In genomic region chr15:87167055-87167454, GRCh38 we compare ENCODE assay signal across 30 cellular contexts.
"Had no signal": no experiment of that assay in that cellular context is flagged by ENCODE, and none has a peak within 500 bp of the region (broad histone marks: within the 10 kb centered on the region; RNA-seq: fewer than 3 reads in every experiment).

No MANE protein-coding gene starts in this region.

- H3K4me2 ChIP-seq: hepatocyte, neural progenitor cell had no signal

- H3K4me3 ChIP-seq: colonic mucosa, dorsolateral prefrontal cortex, hepatocyte, left lung, lung, neural progenitor cell, right lobe of liver, skin epidermis, stomach, suprapubic skin, tibial nerve had no signal

- H3K36me3 Mint-ChIP-seq: activated CD8-positive, alpha-beta memory T cell treated with anti-CD3 and anti-CD28 coated beads, Interleukin-2, amount 10 ng/mL, durations not matched to agents 7 days and 5 days; immature natural killer cell; mesothelial cell of epicardium; naive thymus-derived CD8-positive, alpha-beta T cell; neural progenitor cell; stimulated activated effector memory CD8-positive, alpha-beta T cell treated with anti-CD3 and anti-CD28 coated beads, Interleukin-12 subunit alpha, Interleukin-12 subunit beta, amount 100 ng/mL, for 72 hours had no signal

- H3K27ac Mint-ChIP-seq: activated CD4-positive, alpha-beta T cell treated with anti-CD3 and anti-CD28 coated beads, Interleukin-2, amount 10 ng/mL, durations not matched to agents 7 days and 5 days; activated CD8-positive, alpha-beta memory T cell treated with anti-CD3 and anti-CD28 coated beads, Interleukin-2, amount 10 ng/mL, durations not matched to agents 7 days and 5 days; activated CD8-positive, alpha-beta T cell treated with anti-CD3 and anti-CD28 coated beads for 36 hours; activated naive CD8-positive, alpha-beta T cell treated with anti-CD3 and anti-CD28 coated beads, Interleukin-2, amount 50 U/mL, for 24 hours; immature natural killer cell; mesothelial cell of epicardium; naive thymus-derived CD8-positive, alpha-beta T cell; neural progenitor cell; stimulated activated effector memory CD8-positive, alpha-beta T cell treated with anti-CD3 and anti-CD28 coated beads, Interleukin-12 subunit alpha, Interleukin-12 subunit beta, amount 100 ng/mL, for 72 hours; T-helper 2 cell treated with Interferon-gamma antibody and Interleukin-4, amounts not matched to agents 5 μg/mL and 100 μg/mL, for 36 hours had no signal

- H2AFZ ChIP-seq: hepatocyte, neural progenitor cell had no signal

- H3K9ac ChIP-seq: neural progenitor cell had no signal

- H3K36me3 ChIP-seq: colonic mucosa, left lung, neural progenitor cell, right lobe of liver, stomach, suprapubic skin, tibial nerve, WERI-Rb-1 had no signal

- H3K27me3 Mint-ChIP-seq: activated CD4-positive, alpha-beta T cell treated with anti-CD3 and anti-CD28 coated beads, Interleukin-2, amount 10 ng/mL, durations not matched to agents 7 days and 5 days; activated CD8-positive, alpha-beta memory T cell treated with anti-CD3 and anti-CD28 coated beads, Interleukin-2, amount 10 ng/mL, durations not matched to agents 7 days and 5 days; activated CD8-positive, alpha-beta T cell treated with anti-CD3 and anti-CD28 coated beads for 36 hours; central memory CD8-positive, alpha-beta T cell had no signal

- H3K4me3 Mint-ChIP-seq: activated CD4-positive, alpha-beta T cell treated with anti-CD3 and anti-CD28 coated beads, Interleukin-2, amount 10 ng/mL, durations not matched to agents 7 days and 5 days; activated CD8-positive, alpha-beta memory T cell treated with anti-CD3 and anti-CD28 coated beads, Interleukin-2, amount 10 ng/mL, durations not matched to agents 7 days and 5 days; activated CD8-positive, alpha-beta T cell treated with anti-CD3 and anti-CD28 coated beads for 36 hours; activated naive CD8-positive, alpha-beta T cell treated with anti-CD3 and anti-CD28 coated beads, Interleukin-2, amount 50 U/mL, for 24 hours; central memory CD8-positive, alpha-beta T cell; immature natural killer cell; mesothelial cell of epicardium; naive thymus-derived CD8-positive, alpha-beta T cell; neural progenitor cell; stimulated activated effector memory CD8-positive, alpha-beta T cell treated with anti-CD3 and anti-CD28 coated beads, Interleukin-12 subunit alpha, Interleukin-12 subunit beta, amount 100 ng/mL, for 72 hours; T-helper 2 cell treated with Interferon-gamma antibody and Interleukin-4, amounts not matched to agents 5 μg/mL and 100 μg/mL, for 36 hours had no signal

- H3K4me1 Mint-ChIP-seq: activated CD4-positive, alpha-beta T cell treated with anti-CD3 and anti-CD28 coated beads, Interleukin-2, amount 10 ng/mL, durations not matched to agents 7 days and 5 days; activated CD8-positive, alpha-beta memory T cell treated with anti-CD3 and anti-CD28 coated beads, Interleukin-2, amount 10 ng/mL, durations not matched to agents 7 days and 5 days; activated naive CD8-positive, alpha-beta T cell treated with anti-CD3 and anti-CD28 coated beads, Interleukin-2, amount 50 U/mL, for 24 hours; central memory CD8-positive, alpha-beta T cell; immature natural killer cell; mesothelial cell of epicardium; naive thymus-derived CD8-positive, alpha-beta T cell; neural progenitor cell; stimulated activated effector memory CD8-positive, alpha-beta T cell treated with anti-CD3 and anti-CD28 coated beads, Interleukin-12 subunit alpha, Interleukin-12 subunit beta, amount 100 ng/mL, for 72 hours had no signal

- DNase-seq: activated CD4-positive, alpha-beta T cell treated with anti-CD3 and anti-CD28 coated beads, Interleukin-2, amount 10 ng/mL, durations not matched to agents 7 days and 5 days; activated CD4-positive, CD25-positive, alpha-beta regulatory T cell treated with anti-CD3 and anti-CD28 coated beads, Interleukin-2, amount 50 U/mL, for 72 hours; activated CD8-positive, alpha-beta memory T cell treated with anti-CD3 and anti-CD28 coated beads, Interleukin-2, amount 10 ng/mL, durations not matched to agents 7 days and 5 days; activated CD8-positive, alpha-beta T cell treated with anti-CD3 and anti-CD28 coated beads for 36 hours; activated gamma-delta T cell; activated naive CD4-positive, alpha-beta T cell treated with anti-CD3 and anti-CD28 coated beads, Interleukin-2, amount 50 U/mL, for 16 hours; activated naive CD8-positive, alpha-beta T cell treated with anti-CD3 and anti-CD28 coated beads, Interleukin-2, amount 50 U/mL, for 24 hours; activated T-cell treated with anti-CD3 and anti-CD28 coated beads for 4 hours; colonic mucosa; dorsolateral prefrontal cortex; foreskin melanocyte; immature natural killer cell; kidney glomerular epithelial cell; left lung; naive thymus-derived CD8-positive, alpha-beta T cell; posterior cingulate gyrus; right lobe of liver; stimulated activated CD4-positive, alpha-beta T cell treated with anti-CD3 and anti-CD28 coated beads, Interleukin-1b, Interleukin-23, amount 100 ng/mL, for 48 hours; stomach; WERI-Rb-1 had no signal

- ATAC-seq: activated CD8-positive, alpha-beta memory T cell treated with anti-CD3 and anti-CD28 coated beads, Interleukin-2, amount 10 ng/mL, durations not matched to agents 7 days and 5 days; activated CD8-positive, alpha-beta T cell treated with anti-CD3 and anti-CD28 coated beads for 36 hours; activated naive CD8-positive, alpha-beta T cell treated with anti-CD3 and anti-CD28 coated beads, Interleukin-2, amount 50 U/mL, for 24 hours; left lung; naive thymus-derived CD8-positive, alpha-beta T cell; right lobe of liver; stimulated activated effector memory CD8-positive, alpha-beta T cell treated with anti-CD3 and anti-CD28 coated beads, Interleukin-12 subunit alpha, Interleukin-12 subunit beta, amount 100 ng/mL, for 72 hours had no signal

- H3K27ac ChIP-seq: colonic mucosa, dorsolateral prefrontal cortex, hepatocyte, left lung, neural progenitor cell, right lobe of liver, skin epidermis, stomach, suprapubic skin, tibial nerve, WERI-Rb-1 had no signal

- H3K27me3 ChIP-seq: colonic mucosa, hepatocyte, left lung, neural progenitor cell, right lobe of liver, stomach, suprapubic skin, tibial nerve had no signal

- H3K9me3 ChIP-seq: left lung, right lobe of liver, stomach, suprapubic skin, tibial nerve had no signal

- H3K79me2 ChIP-seq: hepatocyte had no signal

- H3K9me3 Mint-ChIP-seq: activated CD8-positive, alpha-beta T cell treated with anti-CD3 and anti-CD28 coated beads for 36 hours; activated naive CD8-positive, alpha-beta T cell treated with anti-CD3 and anti-CD28 coated beads, Interleukin-2, amount 50 U/mL, for 24 hours; mesothelial cell of epicardium; neural progenitor cell had no signal

- H3K4me1 ChIP-seq: colonic mucosa, left lung, neural progenitor cell, right lobe of liver, stomach, suprapubic skin, tibial nerve had no signal
